In the genomic region with DNA sequence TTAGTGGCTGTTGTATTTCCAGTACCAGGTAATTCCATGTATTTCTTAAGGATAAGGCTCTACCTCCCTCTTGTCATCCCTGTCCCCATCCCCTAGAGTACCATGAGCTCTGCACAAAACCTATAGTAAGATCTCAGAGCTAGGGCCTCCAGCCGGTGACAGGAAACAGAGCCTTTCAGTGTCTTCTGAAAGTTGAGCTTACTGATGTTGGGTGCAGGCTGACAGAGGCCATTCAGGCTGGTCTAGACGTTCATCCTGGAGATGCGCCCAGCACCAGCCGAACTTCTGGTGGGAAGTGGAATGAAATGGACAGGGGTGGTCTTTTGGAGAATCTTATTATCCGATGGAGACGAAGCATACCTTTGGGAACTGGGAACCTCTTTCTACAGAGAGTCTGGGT, we compare ENCODE assay signal across 14 cellular contexts. TPM values are rescaled to one million over a fixed set of nuclear protein-coding genes. Genes with fewer than 3 reads are reported as not detected.
DNase-seq lines count a peak whose midpoint lies in the region; ATAC-seq and TF ChIP-seq lines count a peak whose summit lies in the region.
"Had no signal": no experiment of that assay in that cellular context is flagged by ENCODE, and none has a peak within 500 bp of the region (broad histone marks: within the 10 kb centered on the region; RNA-seq: fewer than 3 reads in every experiment).

No MANE protein-coding gene starts in this region.

- intact Hi-C loops in ovary (cut with DNase I), result no loop called here

- ATAC-seq in GM18508 (IDR thresholded peaks at IDR 0.05; ENCODE audit: insufficient read depth, unreplicated experiment) (peak; percentile 49), GM21367 (IDR thresholded peaks at IDR 0.05; ENCODE audit: unreplicated experiment) (peak; percentile 62), HG03045 (IDR thresholded peaks at IDR 0.05; ENCODE audit: unreplicated experiment) (peak; percentile 68)
- ATAC-seq: HCT116 had no signal

- no peak for DNase-seq in NCI-H1105 (lab: John Stamatoyannopoulos, UW)
- DNase-seq in iPS-NIHi11 (ENCODE audit: low spot score), result no peak
- no peak for DNase-seq in ovary
- no peak for DNase-seq in NCI-H345 treated with DMSO at 0.1 percent for 48 hours (lab: John Stamatoyannopoulos, UW; ENCODE audit: unreplicated experiment)
- DNase-seq: activated CD4-positive, alpha-beta T cell treated with anti-CD3 and anti-CD28 coated beads for 48 hours; immature natural killer cell; NCI-H1092 treated with DMSO at 0.1 percent for 48 hours; Right ventricle myocardium superior; uterus had no signal

- TF ChIP-seq POLR2A in ovary (IDR thresholded peaks at IDR 0.05), result no peak

- no peaks in the 10 kb centered on the region for H4K20me1 ChIP-seq in OCI-LY3 (ENCODE audit: insufficient read depth, low read length)

- no peak overlapping the region for H3K9ac ChIP-seq in OCI-LY3 (ENCODE audit: low read length)

- no peaks in the 10 kb centered on the region for H3K36me3 ChIP-seq in OCI-LY3 (replicated peaks; ENCODE audit: low read depth, low read length)
- no peaks in the 10 kb centered on the region for H3K36me3 ChIP-seq in ovary
- H3K36me3 ChIP-seq: uterus had no signal

- H3K27me3 ChIP-seq in OCI-LY3 (ENCODE audit: low read depth, low read length) (no peaks in the 10 kb centered on the region), ovary (no peaks in the 10 kb centered on the region)
- H3K27me3 ChIP-seq: uterus had no signal

- H3K9me3 ChIP-seq in OCI-LY3 (ENCODE audit: insufficient read depth, low read length) (no peaks in the 10 kb centered on the region), ovary (no peaks in the 10 kb centered on the region)
- H3K9me3 ChIP-seq: uterus had no signal

- no peak overlapping the region for H2AFZ ChIP-seq in OCI-LY3 (ENCODE audit: low read depth, low read length)

- H3K4me3 ChIP-seq in OCI-LY3 (ENCODE audit: low read length) (peak overlapping the region; percentile 22; the same call in 1 of the 2 replicates), ovary (no peak overlapping the region)
- H3K4me3 ChIP-seq: uterus had no signal

- H3K4me1 ChIP-seq in OCI-LY3 (ENCODE audit: low read length) (peaks cover 25% of the 10 kb centered on the region), ovary (ENCODE audit: insufficient read depth) (no peaks in the 10 kb centered on the region)
- H3K4me1 ChIP-seq: uterus had no signal

- 89 to 90% (median 90%) methylated on average over 6 of the region's 6 CpGs for WGBS in ovary, 3 donors

- TF ChIP-seq CTCF in OCI-LY3 (IDR thresholded peaks at IDR 0.05; ENCODE audit: low read depth, low read length), result no peak
- TF ChIP-seq CTCF in ovary (IDR thresholded peaks at IDR 0.05), result no peak

- no peak for TF ChIP-seq EP300 in ovary (IDR thresholded peaks at IDR 0.05)

- H3K27ac ChIP-seq in OCI-LY3 (ENCODE audit: low read length), result no peak overlapping the region; the same call in 1 of the 2 replicates
- H3K27ac ChIP-seq in ovary, result no peak overlapping the region
- H3K27ac ChIP-seq: uterus had no signal

- H3K4me2 ChIP-seq in OCI-LY3 (ENCODE audit: low read length), result peak overlapping the region; percentile 61

- no peaks in the 10 kb centered on the region for H3K79me2 ChIP-seq in OCI-LY3 (ENCODE audit: low read length)

RNA-seq across cellular contexts. Expression of gene LYPD6B, which starts 16.7 kb away (rescaled TPM):
- total RNA-seq in ovary, result 10 to 100 TPM in 1 of 7 donors, 1 to 10 TPM in 3, under 1 TPM in 1, not detected in 2; 0.72 to 17.0 (median 1.7) TPM
- under 1 TPM; 0.17 to 0.33 TPM for polyA plus RNA-seq in ovary
- total RNA-seq: Right ventricle myocardium superior had no signal
- polyA plus RNA-seq: immature natural killer cell had no signal
